Comparison of ENCODE assay signal across 9 cellular contexts in the genomic region with DNA sequence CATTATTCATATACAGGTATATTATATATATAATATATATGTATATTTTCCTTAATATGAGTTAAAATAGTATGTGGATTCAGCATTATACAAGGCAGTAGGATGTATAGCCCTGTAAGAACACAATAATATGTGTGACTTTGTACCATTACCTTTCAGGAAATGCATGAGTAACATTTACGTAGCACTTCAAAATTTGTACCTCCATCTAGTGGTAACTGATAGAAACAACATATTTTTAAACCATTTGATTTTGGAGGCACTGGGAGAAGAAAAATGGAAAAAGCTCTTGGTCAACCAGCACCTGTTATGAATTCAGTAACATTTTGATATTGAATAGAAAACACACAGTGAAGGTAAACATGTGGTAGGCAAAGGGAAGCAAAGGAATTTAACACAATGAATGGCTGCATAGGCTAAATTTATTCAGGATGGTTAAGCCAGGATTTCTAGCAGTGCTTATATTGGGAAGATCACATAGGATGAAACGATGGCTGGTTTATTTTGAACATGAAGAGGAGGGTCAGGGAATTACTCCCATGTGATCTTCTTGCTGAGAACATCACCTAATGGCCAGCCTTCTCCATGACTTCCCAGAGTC.
DNase-seq lines count a peak whose midpoint lies in the region; ATAC-seq, FAIRE-seq and TF ChIP-seq lines count a peak whose summit lies in the region.
"Had no signal": no experiment of that assay in that cellular context is flagged by ENCODE, and none has a peak within 500 bp of the region (broad histone marks: within the 10 kb centered on the region; RNA-seq: fewer than 3 reads in every experiment).

No MANE protein-coding gene starts in this region.

- intact Hi-C loops in kidney (cut with DNase I), result no loop called here
- intact Hi-C loops in vagina (cut with DNase I), result loop anchor here (10.0 kb wide), 1 partner anchor 564 kb away; the partner anchor contains the start of gene CCDC85A

- H3K9me3 Mint-ChIP-seq in activated naive CD4-positive, alpha-beta T cell treated with anti-CD3 and anti-CD28 coated beads, Interleukin-2, amount 50 U/mL, for 72 hours, result peaks cover 0 to 4% of the 10 kb centered on the region in 2 donors
- H3K9me3 Mint-ChIP-seq: brain had no signal

- DNase-seq in GM12891 (ENCODE audit: insufficient read length, low spot score) (no peak), kidney (no peak), vagina (ENCODE audit: extremely low spot score in 2 of 2) (no peak)
- no peak for DNase-seq in activated naive CD4-positive, alpha-beta T cell treated with anti-CD3 and anti-CD28 coated beads, Interleukin-2, amount 50 U/mL, for 72 hours (ENCODE audit: low spot score in 2 of 2)

- ATAC-seq in activated naive CD4-positive, alpha-beta T cell treated with anti-CD3 and anti-CD28 coated beads, Interleukin-2, amount 50 U/mL, for 72 hours, result no peak
- ATAC-seq in GM19328 (IDR thresholded peaks at IDR 0.05; ENCODE audit: unreplicated experiment), result no peak

- TF ChIP-seq CTCF in 22Rv1 (IDR thresholded peaks at IDR 0.05) (peak; percentile 52), LNCAP (IDR thresholded peaks at IDR 0.05) (peak; percentile 28; the same call in 1 of the 2 replicates), VCaP (conservative IDR thresholded peaks at IDR 0.05) (peak; percentile 70), kidney (IDR thresholded peaks at IDR 0.05; ENCODE audit: borderline replicate concordance, extremely low read depth, insufficient read depth) (peak; percentile 58), vagina (IDR thresholded peaks at IDR 0.05) (no peak)

- H3K4me3 ChIP-seq in kidney (ENCODE audit: low read length in 2 of 2), result no peak overlapping the region
- H3K4me3 ChIP-seq in vagina, result no peak overlapping the region

- H3K36me3 ChIP-seq in kidney (ENCODE audit: control insufficient read depth in 1 of 2, insufficient read depth in 2 of 2, low read length in 2 of 2) (no peaks in the 10 kb centered on the region), vagina (no peaks in the 10 kb centered on the region)

- no peak overlapping the region for H3K27ac Mint-ChIP-seq in activated naive CD4-positive, alpha-beta T cell treated with anti-CD3 and anti-CD28 coated beads, Interleukin-2, amount 50 U/mL, for 72 hours
- H3K27ac Mint-ChIP-seq: brain had no signal

- H3K36me3 Mint-ChIP-seq in activated naive CD4-positive, alpha-beta T cell treated with anti-CD3 and anti-CD28 coated beads, Interleukin-2, amount 50 U/mL, for 72 hours, result no peaks in the 10 kb centered on the region
- H3K36me3 Mint-ChIP-seq: brain had no signal

- H3K27ac ChIP-seq in 22Rv1 (no peak overlapping the region), VCaP (no peak overlapping the region), kidney (ENCODE audit: low read depth in 2 of 2, low read length in 2 of 2) (no peak overlapping the region), vagina (no peak overlapping the region)

- no peaks in the 10 kb centered on the region for H3K27me3 ChIP-seq in vagina

- no peak overlapping the region for H3K9ac ChIP-seq in kidney (ENCODE audit: low read length in 2 of 2)

- H3K9me3 ChIP-seq in kidney (ENCODE audit: control insufficient read depth in 1 of 2, low read length in 2 of 2) (no peaks in the 10 kb centered on the region), vagina (no peaks in the 10 kb centered on the region)

- TF ChIP-seq POLR2A in GM12891 (IDR thresholded peaks at IDR 0.05; ENCODE audit: low read depth, low read length) (no peak), vagina (IDR thresholded peaks at IDR 0.05) (no peak)

- FAIRE-seq in GM12891 (lab: Jason Lieb, UNC), result peak; percentile 23
- peak; percentile 87 for FAIRE-seq in kidney (lab: Jason Lieb, UNC)

- H3K4me1 ChIP-seq in kidney (ENCODE audit: control insufficient read depth in 1 of 2, insufficient read depth in 1 of 2, low read depth in 1 of 2, low read length in 2 of 2), result no peaks in the 10 kb centered on the region
- H3K4me1 ChIP-seq in vagina, result no peaks in the 10 kb centered on the region

TF ChIP-seq in GM12891, 5 proteins besides CTCF, POLR2A, EP300 and RAD21:
- TF ChIP-seq PAX5 (IDR thresholded peaks at IDR 0.05; ENCODE audit: insufficient read depth, low read length, severe bottlenecking) (no peak), TAF1 (IDR thresholded peaks at IDR 0.05; ENCODE audit: low read depth, low read length) (no peak), SPI1 (IDR thresholded peaks at IDR 0.05; ENCODE audit: low read depth, low read length) (no peak), POU2F2 (IDR thresholded peaks at IDR 0.05; ENCODE audit: low read depth, low read length) (no peak), POLR2AphosphoS5 (IDR thresholded peaks at IDR 0.05; ENCODE audit: low read depth, low read length) (no peak)

Comparison
In these comparisons a context has a peak if more than half of its experiments do, and no peak if none do; other contexts are left out.
1. CTCF ChIP-seq: peak in 22Rv1 (single experiment), LNCAP (single experiment), VCaP (single experiment) and kidney (single experiment); none in vagina (0 of 3).